In genomic region chr1:205749094-205749825, GRCh38 we compare ENCODE assay signal across 8 cellular contexts. TPM values are rescaled to one million over a fixed set of nuclear protein-coding genes. Genes with fewer than 3 reads are reported as not detected.
DNase-seq lines count a peak whose midpoint lies in the region; ATAC-seq, FAIRE-seq and TF ChIP-seq lines count a peak whose summit lies in the region.

No MANE protein-coding gene starts in this region.

- H3K36me3 ChIP-seq in HepG2 (replicated peaks in 1 of 2; ENCODE audit: control insufficient read depth in 1 of 2, insufficient read depth in 2 of 2, low read length in 2 of 2) = no peaks in the 10 kb centered on the region

- H3K36me3 Mint-ChIP-seq in dendritic cell treated with granulocyte-macrophage colony-stimulating factor and Interleukin-4, amounts not matched to agents 40 ng/mL and 50 ng/mL, for 4 days (ENCODE audit: low read depth) = peaks cover 26% of the 10 kb centered on the region

- peak overlapping the region; percentile 92 for H3K27ac ChIP-seq in HepG2 (ENCODE audit: extremely low read length, insufficient read depth, low read length)

- H3K27me3 ChIP-seq in HepG2 (ENCODE audit: control insufficient read depth in 1 of 2, insufficient read depth in 2 of 2, low read length in 2 of 2) = no peaks in the 10 kb centered on the region; a peak in 1 of 5 replicates

- no peaks in the 10 kb centered on the region for H3K9me3 Mint-ChIP-seq in dendritic cell treated with granulocyte-macrophage colony-stimulating factor and Interleukin-4, amounts not matched to agents 40 ng/mL and 50 ng/mL, for 4 days

- peak overlapping the region; percentile 65 to 81 (median 75) for H3K4me3 ChIP-seq in HepG2 (replicated peaks in 1 of 3; ENCODE audit: insufficient read depth in 1 of 3, low read depth in 2 of 3, low read length in 3 of 3)

- peaks cover 38% of the 10 kb centered on the region for H4K20me1 ChIP-seq in HepG2 (ENCODE audit: insufficient read depth, low read length)

- TF ChIP-seq POLR2A in HepG2 (IDR thresholded peaks at IDR 0.05; ENCODE audit: insufficient read depth in 1 of 2, low read depth in 2 of 2, low read length in 2 of 2) = peak in 1 of 2 experiments; percentile 64; a peak in 3 of 4 replicates

- peak overlapping the region; percentile 100 for H3K27ac Mint-ChIP-seq in dendritic cell treated with granulocyte-macrophage colony-stimulating factor and Interleukin-4, amounts not matched to agents 40 ng/mL and 50 ng/mL, for 4 days

- H3K4me1 Mint-ChIP-seq in dendritic cell treated with granulocyte-macrophage colony-stimulating factor and Interleukin-4, amounts not matched to agents 40 ng/mL and 50 ng/mL, for 4 days (ENCODE audit: low read depth) = peaks cover 12% of the 10 kb centered on the region

- H3K79me2 ChIP-seq in HepG2 (ENCODE audit: insufficient read depth, low read length) = peaks cover 49% of the 10 kb centered on the region

- H3K9me3 ChIP-seq in HepG2 (ENCODE audit: low read length) = no peaks in the 10 kb centered on the region

- CTCF ChIA-PET in HepG2 (lab: Yijun Ruan, JAX; ENCODE audit: low intra/inter-chr PET ratio, low total read pairs) = no interaction called here

- peak overlapping the region; percentile 95 for H3K4me2 ChIP-seq in HepG2 (ENCODE audit: low read depth, low read length)

- 4% methylated on average over 5 of the region's 64 CpGs for WGBS in HepG2 (ENCODE audit: low lambda C conversion rate)

- BruUV-seq in HepG2 (replicated peaks; lab: Mats Ljungman, UMichigan) = TSS peak; percentile 45

- ATAC-seq in GM19438 (IDR thresholded peaks at IDR 0.05; ENCODE audit: low read depth, unreplicated experiment) (peak; percentile 73), HG03565 (IDR thresholded peaks at IDR 0.05; ENCODE audit: unreplicated experiment) (peak; percentile 67), HepG2 (peak; percentile 83)

- intact Hi-C loops in dendritic cell treated with granulocyte-macrophage colony-stimulating factor and Interleukin-4, amounts not matched to agents 40 ng/mL and 50 ng/mL, for 4 days (cut with micrococcal nuclease) = loop anchor here (2.0 kb wide), 1 partner anchor 26 kb away; the partner anchor contains the start of gene RAB29
- intact Hi-C loops in HepG2 (cut with micrococcal nuclease; ENCODE audit: unreplicated experiment) = no loop called here

- in situ Hi-C loops in HepG2 (cut with HindIII; ENCODE audit: extremely low pct_ligation_motif_present, low pct_unique_long_range_greater_than_20kb) = no loop called here

- peak; percentile 45 for TF ChIP-seq CTCF in HepG2 (CRISPR knock-in tag; IDR thresholded peaks at IDR 0.05)

- POLR2A ChIA-PET in HepG2 (lab: Yijun Ruan, JAX) = interaction anchor here (0.7 to 2.4 kb wide), 15 partner anchors 10 to 299 kb away, joined by 3 to 21 read pairs (median 4); partner anchors contain the start of genes RAB29 and SLC45A3

- peak; percentile 95 for DNase-seq in CD1c-positive myeloid dendritic cell (ENCODE audit: extremely low spot score)
- peak; percentile 75 for DNase-seq in NCI-H748 treated with DMSO at 0.1 percent for 48 hours (lab: John Stamatoyannopoulos, UW)
- DNase-seq in activated CD4-positive, alpha-beta T cell treated with anti-CD3 and anti-CD28 coated beads, Interleukin-2, amount 50 U/mL, for 24 hours (ENCODE audit: low read depth in 1 of 2, low spot score in 1 of 2) = peak; percentile 90 to 93
- DNase-seq in HepG2 (ENCODE audit: low spot score) = peak; percentile 93
- DNase-seq in stimulated activated CD4-positive, alpha-beta T cell treated with anti-CD3 and anti-CD28 coated beads, Interleukin-2, amount 100 ng/mL, for 4 hours (ENCODE audit: low read depth) = peak; percentile 96

- peak overlapping the region; percentile 83 for H3K9ac ChIP-seq in HepG2 (ENCODE audit: insufficient read depth, low read depth, low read length)

- H2AFZ ChIP-seq in HepG2 (ENCODE audit: low read length) = no peak overlapping the region

- H3K4me3 Mint-ChIP-seq in dendritic cell treated with granulocyte-macrophage colony-stimulating factor and Interleukin-4, amounts not matched to agents 40 ng/mL and 50 ng/mL, for 4 days = peak overlapping the region; percentile 94

- H3K4me1 ChIP-seq in HepG2 (ENCODE audit: insufficient read depth, low read length) = peaks cover 74% of the 10 kb centered on the region

- no peak; the same call in 1 of the 2 replicates for TF ChIP-seq RAD21 in HepG2 (CRISPR knock-in tag; IDR thresholded peaks at IDR 0.05)

- TF ChIP-seq EP300 in HepG2 (IDR thresholded peaks at IDR 0.05; ENCODE audit: low read depth in 2 of 2, low read length in 2 of 2) (0 out of 4 replicates have a peak, but pooled peaks of 1 of the 2 experiments have one; percentile 35), HepG2 (CRISPR knock-in tag; IDR thresholded peaks at IDR 0.05; ENCODE audit: borderline replicate concordance) (peak; percentile 41; the same call in 1 of the 2 replicates)

- peak; percentile 55 for FAIRE-seq in HepG2 (lab: Jason Lieb, UNC)

- H3K27me3 Mint-ChIP-seq in dendritic cell treated with granulocyte-macrophage colony-stimulating factor and Interleukin-4, amounts not matched to agents 40 ng/mL and 50 ng/mL, for 4 days = no peaks in the 10 kb centered on the region

RNA-seq across cellular contexts. Expression of gene NUCKS1, which starts 0.7 kb away (rescaled TPM):
- total RNA-seq in HepG2 (2016; rRNA removed; fragmentation: Illumina TruSeq; extraction: Trizol) = 117 and 194 TPM in 2 replicates
- total RNA-seq in HepG2 (2016; cell fraction: cytosol; rRNA removed; fragmentation: Illumina TruSeq; extraction: Trizol; ENCODE audit: low read depth) = 10.3 and 15.8 TPM in 2 replicates
- total RNA-seq in HepG2 (2016; cell fraction: insoluble cytoplasmic fraction; rRNA removed; fragmentation: Illumina TruSeq; extraction: Trizol) = 125 and 160 TPM in 2 replicates
- total RNA-seq in HepG2 (2016; cell fraction: membrane; rRNA removed; fragmentation: Illumina TruSeq; extraction: Trizol) = 40.1 and 45.8 TPM in 2 replicates
- 67.8 and 73.8 TPM in 2 replicates for total RNA-seq in HepG2 (2016; cell fraction: nucleus; rRNA removed; fragmentation: Illumina TruSeq; extraction: Trizol)
- polyA plus RNA-seq in HepG2 (2011; rRNA removed) = 25.1 and 35.5 TPM in 2 replicates
- polyA plus RNA-seq in HepG2 (2011; cell fraction: cytosol; rRNA removed) = 14.2 and 24.0 TPM in 2 replicates
- 8.7 and 10.8 TPM in 2 replicates for polyA plus RNA-seq in HepG2 (2011; cell fraction: nucleus; rRNA removed)
- 32.7 and 70.0 TPM in 2 replicates for polyA plus RNA-seq in HepG2 (2012)
- polyA plus RNA-seq in HepG2 (2016; cell fraction: cytosol; fragmentation: Illumina TruSeq; extraction: Trizol; ENCODE audit: low read depth) = 15.9 and 27.1 TPM in 2 replicates
- 186 and 191 TPM in 2 replicates for polyA plus RNA-seq in HepG2 (2016; cell fraction: insoluble cytoplasmic fraction; fragmentation: Illumina TruSeq; extraction: Trizol; ENCODE audit: low read depth)
- polyA plus RNA-seq in HepG2 (2016; cell fraction: membrane; fragmentation: Illumina TruSeq; extraction: Trizol; ENCODE audit: low read depth) = 54.3 and 56.5 TPM in 2 replicates
- 84.6 and 113 TPM in 2 replicates for polyA plus RNA-seq in HepG2 (2016; cell fraction: nucleus; fragmentation: Illumina TruSeq; extraction: Trizol; ENCODE audit: insufficient read depth, low read depth)
- polyA minus RNA-seq in HepG2 (2011; rRNA and poly(A)+ RNA removed; ENCODE audit: low replicate concordance) = 54.5 and 133 TPM in 2 replicates
- polyA minus RNA-seq in HepG2 (2011; cell fraction: cytosol; rRNA and poly(A)+ RNA removed) = 45.1 and 46.0 TPM in 2 replicates
- polyA minus RNA-seq in HepG2 (2011; cell fraction: nucleus; rRNA and poly(A)+ RNA removed) = 41.1 and 52.6 TPM in 2 replicates

RNA-seq across cellular contexts. Expression of gene RAB29, which starts 26.0 kb away (rescaled TPM):
- 10.1 and 13.1 TPM in 2 replicates for total RNA-seq in HepG2 (2016; rRNA removed; fragmentation: Illumina TruSeq; extraction: Trizol)
- 2.2 and 3.1 TPM in 2 replicates for total RNA-seq in HepG2 (2016; cell fraction: cytosol; rRNA removed; fragmentation: Illumina TruSeq; extraction: Trizol; ENCODE audit: low read depth)
- total RNA-seq in HepG2 (2016; cell fraction: insoluble cytoplasmic fraction; rRNA removed; fragmentation: Illumina TruSeq; extraction: Trizol) = 10.3 and 12.9 TPM in 2 replicates
- 5.6 and 7.8 TPM in 2 replicates for total RNA-seq in HepG2 (2016; cell fraction: membrane; rRNA removed; fragmentation: Illumina TruSeq; extraction: Trizol)
- total RNA-seq in HepG2 (2016; cell fraction: nucleus; rRNA removed; fragmentation: Illumina TruSeq; extraction: Trizol) = 4.6 and 6.6 TPM in 2 replicates
- polyA plus RNA-seq in HepG2 (2011; rRNA removed) = 8.7 and 10.0 TPM in 2 replicates
- polyA plus RNA-seq in HepG2 (2011; cell fraction: cytosol; rRNA removed) = 6.9 and 9.3 TPM in 2 replicates
- polyA plus RNA-seq in HepG2 (2011; cell fraction: nucleus; rRNA removed) = 4.6 and 5.0 TPM in 2 replicates
- polyA plus RNA-seq in HepG2 (2012) = 8.7 TPM in 2 replicates
- polyA plus RNA-seq in HepG2 (2016; cell fraction: cytosol; fragmentation: Illumina TruSeq; extraction: Trizol; ENCODE audit: low read depth) = 1.3 and 1.8 TPM in 2 replicates
- 13.6 and 13.7 TPM in 2 replicates for polyA plus RNA-seq in HepG2 (2016; cell fraction: insoluble cytoplasmic fraction; fragmentation: Illumina TruSeq; extraction: Trizol; ENCODE audit: low read depth)
- 4.8 TPM in 2 replicates for polyA plus RNA-seq in HepG2 (2016; cell fraction: membrane; fragmentation: Illumina TruSeq; extraction: Trizol; ENCODE audit: low read depth)
- polyA plus RNA-seq in HepG2 (2016; cell fraction: nucleus; fragmentation: Illumina TruSeq; extraction: Trizol; ENCODE audit: insufficient read depth, low read depth) = 10.6 and 12.0 TPM in 2 replicates
- 6.1 and 20.5 TPM in 2 replicates for polyA minus RNA-seq in HepG2 (2011; rRNA and poly(A)+ RNA removed; ENCODE audit: low replicate concordance)
- polyA minus RNA-seq in HepG2 (2011; cell fraction: cytosol; rRNA and poly(A)+ RNA removed) = 4.6 and 5.8 TPM in 2 replicates
- 3.3 and 3.6 TPM in 2 replicates for polyA minus RNA-seq in HepG2 (2011; cell fraction: nucleus; rRNA and poly(A)+ RNA removed)

Comparison
In these comparisons a context has a peak if more than half of its experiments do, and no peak if none do; other contexts are left out.
1. Peak in every context shown above with its lines: DNase-seq, ATAC-seq, H3K4me3 ChIP-seq and H3K27ac ChIP-seq.